1 cellular context compared by ENCODE assay signal in the genomic region with DNA sequence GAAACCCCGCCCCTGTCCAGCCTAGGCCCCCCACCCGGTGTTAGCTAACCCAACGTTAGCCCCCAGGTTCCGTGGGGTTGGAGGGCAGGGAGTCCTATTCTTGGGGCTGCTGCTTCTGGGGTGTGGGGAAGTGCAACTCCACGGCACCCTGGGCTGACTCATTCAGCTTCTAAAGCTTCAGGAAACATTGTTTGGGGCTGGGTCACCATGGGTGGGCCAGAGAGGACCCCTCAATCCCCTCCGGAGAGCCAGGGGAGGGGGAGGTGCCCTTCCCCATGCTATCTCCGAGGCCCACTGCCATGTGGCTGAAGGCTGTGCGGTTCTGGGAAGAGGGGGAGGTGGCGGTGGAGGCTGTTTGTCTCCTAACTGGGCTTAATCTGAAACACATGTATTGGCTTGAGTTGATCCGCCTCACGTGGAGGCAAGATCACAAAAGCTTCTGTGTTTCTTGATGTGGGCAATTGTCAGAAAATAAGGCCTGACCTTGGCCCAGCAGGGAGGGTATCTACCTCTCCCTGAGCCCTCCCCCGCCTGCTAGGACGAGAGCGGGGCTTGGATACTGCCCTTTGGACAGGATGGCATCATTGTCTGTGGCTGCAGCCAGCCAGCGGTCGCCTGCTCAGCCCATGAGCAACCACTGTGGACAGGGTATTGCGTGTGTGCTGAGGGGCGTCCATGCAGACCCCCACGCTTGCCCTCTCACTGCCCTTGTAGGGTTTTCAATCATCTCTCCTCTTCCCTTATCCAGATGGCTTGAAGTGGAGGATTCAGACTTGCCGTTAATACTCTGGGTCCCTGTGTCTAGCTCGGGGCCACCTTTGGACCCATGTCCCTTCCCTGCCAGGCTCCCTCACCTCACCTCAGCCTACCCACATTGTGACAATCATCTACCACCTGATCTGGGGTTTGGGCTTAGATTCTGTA.
A peak's percentile ranks its signal among the peaks of the same experiment; 100 is the strongest.
TF ChIP-seq lines count a peak whose summit lies in the region.

No MANE protein-coding gene starts in this region.

TF ChIP-seq in GM12878, 131 proteins besides CTCF, POLR2A, EP300 and RAD21:
- no peak for TF ChIP-seq HDAC2 (IDR thresholded peaks at IDR 0.05)
- no peak for TF ChIP-seq SUZ12 (IDR thresholded peaks at IDR 0.05; ENCODE audit: unreplicated experiment)
- TF ChIP-seq SPI1 (IDR thresholded peaks at IDR 0.05; ENCODE audit: borderline replicate concordance, insufficient read depth, low read depth, low read length), result peak; percentile 75
